10 cellular contexts compared by ENCODE assay signal in the genomic region with DNA sequence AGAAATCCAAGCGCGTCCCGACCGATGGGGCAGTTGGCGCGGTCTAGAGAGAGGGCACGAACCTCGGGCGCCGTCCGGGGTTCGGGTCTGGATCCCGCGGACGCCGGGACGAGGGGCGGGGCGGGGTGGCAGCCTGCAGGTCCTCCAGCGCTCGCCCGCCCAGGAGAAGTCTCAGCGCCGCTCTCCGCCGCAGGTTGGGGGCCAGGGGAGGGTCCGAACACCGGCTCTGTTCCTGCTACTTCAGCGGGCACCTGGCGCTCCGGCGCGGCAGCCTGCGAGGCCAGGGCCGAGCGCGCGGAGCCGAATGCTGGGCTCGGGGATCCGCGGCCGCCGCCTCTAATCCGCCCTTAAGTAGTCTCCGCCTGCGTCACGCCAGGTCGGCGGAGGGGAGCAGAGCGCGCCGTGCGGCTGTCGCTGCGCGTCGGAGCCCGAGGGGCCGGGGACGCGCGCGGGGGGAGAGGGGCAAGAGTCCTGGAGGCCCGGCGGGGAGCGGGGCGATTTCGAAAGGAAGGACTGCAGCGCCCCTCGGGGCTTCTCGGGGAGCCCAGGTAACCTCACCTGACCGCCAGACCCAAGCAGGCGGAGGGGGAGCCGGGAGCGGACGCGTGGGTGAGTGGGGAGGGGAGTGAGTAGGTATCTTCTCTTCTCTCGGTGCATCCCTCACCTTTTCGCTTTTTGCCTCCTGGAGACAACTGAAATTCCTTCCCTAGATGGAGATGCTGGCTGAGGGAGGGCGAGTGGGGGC. TPM values are rescaled to one million over a fixed set of nuclear protein-coding genes. Genes with fewer than 3 reads are reported as not detected.
A peak's percentile ranks its signal among the peaks of the same experiment; 100 is the strongest.
DNase-seq lines count a peak whose midpoint lies in the region; ATAC-seq and TF ChIP-seq lines count a peak whose summit lies in the region.
"Had no signal": no experiment of that assay in that cellular context is flagged by ENCODE, and none has a peak within 500 bp of the region (broad histone marks: within the 10 kb centered on the region; RNA-seq: fewer than 3 reads in every experiment).

A gene (minus strand): TSS at position 325 of the 745 bp plus-strand sequence. CDS start 510 bp downstream, outside the sequence.

- no peak within 1 kb of the TSS for H3K23ac ChIP-seq in mesenchymal stem cell (ENCODE audit: low read length in 2 of 2)

- H2BK12ac ChIP-seq in mesenchymal stem cell (ENCODE audit: low read length in 2 of 2): no peak within 1 kb of the TSS

- H2BK5ac ChIP-seq in mesenchymal stem cell (ENCODE audit: low read depth, low read length, poor library complexity, severe bottlenecking): no peak within 1 kb of the TSS

- TF ChIP-seq CTCF in body of pancreas (IDR thresholded peaks at IDR 0.05): no peak

- ATAC-seq in Right ventricle myocardium inferior (no peak), body of pancreas (no peak)
- ATAC-seq in activated CD8-positive, alpha-beta memory T cell treated with anti-CD3 and anti-CD28 coated beads, Interleukin-2, amount 10 ng/mL, durations not matched to agents 7 days and 5 days: no peak

- H3K27me3 ChIP-seq in body of pancreas (peaks cover 0 to 17% of the 10 kb centered on the region in 2 donors), mesenchymal stem cell (ENCODE audit: control insufficient read depth in 1 of 2, insufficient read depth in 1 of 2, low read length in 2 of 2) (peaks cover 59 to 77% of the 10 kb centered on the region in 2 experiments)

- peak in 1 of 3 donors; percentile 35 for TF ChIP-seq POLR2A in body of pancreas (IDR thresholded peaks at IDR 0.05)

- H3K36me3 ChIP-seq in body of pancreas (replicated peaks in 1 of 2; ENCODE audit: insufficient read depth in 1 of 2, low read depth in 2 of 2) (no peaks in the 10 kb centered on the region), mesenchymal stem cell (ENCODE audit: control insufficient read depth in 1 of 2, insufficient read depth in 2 of 2, low read depth in 1 of 2, low read length in 2 of 2) (no peaks in the 10 kb centered on the region), urinary bladder (ENCODE audit: insufficient read depth) (no peaks in the 10 kb centered on the region)
- H3K36me3 ChIP-seq: adrenal gland had no signal

- CTCF ChIA-PET in activated naive CD4-positive, alpha-beta T cell treated with anti-CD3 and anti-CD28 coated beads, Interleukin-2, amount 10 ng/mL, durations not matched to agents 7 days and 5 days (lab: Charles Lee): no interaction called here
- CTCF ChIA-PET in activated CD8-positive, alpha-beta memory T cell treated with anti-CD3 and anti-CD28 coated beads, Interleukin-2, amount 10 ng/mL, durations not matched to agents 7 days and 5 days (lab: Charles Lee): no interaction called here

- DNase-seq in Right ventricle myocardium inferior (ENCODE audit: missing footprints) (peak; percentile 60), cardiac septum (ENCODE audit: low spot score) (no peak), body of pancreas (peak in 3 of 4 donors; percentile 27 to 45 (median 35)), mesenchymal stem cell (no peak), NCI-H2196 (lab: John Stamatoyannopoulos, UW; ENCODE audit: unreplicated experiment) (no peak)
- no peak for DNase-seq in activated naive CD4-positive, alpha-beta T cell treated with anti-CD3 and anti-CD28 coated beads, Interleukin-2, amount 10 ng/mL, durations not matched to agents 7 days and 5 days
- no peak for DNase-seq in activated CD8-positive, alpha-beta memory T cell treated with anti-CD3 and anti-CD28 coated beads, Interleukin-2, amount 10 ng/mL, durations not matched to agents 7 days and 5 days

- H3K4me3 ChIP-seq in body of pancreas: peak within 1 kb of the TSS in 1 of 2 donors; percentile 15
- H3K4me3 ChIP-seq in mesenchymal stem cell (ENCODE audit: insufficient read depth in 1 of 2, low read depth in 1 of 2, low read length in 2 of 2): no peak within 1 kb of the TSS
- H3K4me3 ChIP-seq in urinary bladder (ENCODE audit: low read depth, low read length): peak within 1 kb of the TSS; percentile 37
- H3K4me3 ChIP-seq: adrenal gland had no signal

- no peak within 1 kb of the TSS for H3K9ac ChIP-seq in mesenchymal stem cell (ENCODE audit: low read length)

- H3K4ac ChIP-seq in mesenchymal stem cell (ENCODE audit: low read depth in 1 of 2, low read length in 2 of 2): no peak within 1 kb of the TSS

- peaks cover 13% of the 10 kb centered on the region for H3K4me1 ChIP-seq in body of pancreas
- H3K4me1 ChIP-seq in mesenchymal stem cell (ENCODE audit: control insufficient read depth, insufficient read depth, low read depth, low read length): peaks cover 10% of the 10 kb centered on the region
- no peaks in the 10 kb centered on the region for H3K4me1 ChIP-seq in urinary bladder (ENCODE audit: insufficient read depth)

- no peak within 1 kb of the TSS for H2AK5ac ChIP-seq in mesenchymal stem cell (ENCODE audit: low read length, severe bottlenecking)

- no peak within 1 kb of the TSS for H2AFZ ChIP-seq in mesenchymal stem cell (ENCODE audit: low read depth, low read length)

- no peak within 1 kb of the TSS for H3K18ac ChIP-seq in mesenchymal stem cell (ENCODE audit: low read depth in 1 of 2, low read length in 2 of 2)

- H3K9me3 Mint-ChIP-seq in activated naive CD4-positive, alpha-beta T cell treated with anti-CD3 and anti-CD28 coated beads, Interleukin-2, amount 10 ng/mL, durations not matched to agents 7 days and 5 days: no peaks in the 10 kb centered on the region
- no peaks in the 10 kb centered on the region for H3K9me3 Mint-ChIP-seq in activated CD8-positive, alpha-beta memory T cell treated with anti-CD3 and anti-CD28 coated beads, Interleukin-2, amount 10 ng/mL, durations not matched to agents 7 days and 5 days (ENCODE audit: low read depth)

- H3K27ac ChIP-seq in body of pancreas (peak within 1 kb of the TSS in 2 of 4 donors; percentile 25 to 30), mesenchymal stem cell (ENCODE audit: low read length, poor library complexity, severe bottlenecking) (no peak within 1 kb of the TSS), urinary bladder (ENCODE audit: low read depth) (no peak within 1 kb of the TSS)

- H3K4me2 ChIP-seq in mesenchymal stem cell (ENCODE audit: low read length, poor library complexity, severe bottlenecking): peak within 1 kb of the TSS; percentile 66

- no peak within 1 kb of the TSS for H4K8ac ChIP-seq in mesenchymal stem cell (ENCODE audit: low read length)

- H4K91ac ChIP-seq in mesenchymal stem cell (ENCODE audit: low read length): no peak within 1 kb of the TSS

- H3K14ac ChIP-seq in mesenchymal stem cell (ENCODE audit: low read length in 2 of 2): no peak within 1 kb of the TSS

- no peak within 1 kb of the TSS for H3K4me3 Mint-ChIP-seq in activated naive CD4-positive, alpha-beta T cell treated with anti-CD3 and anti-CD28 coated beads, Interleukin-2, amount 10 ng/mL, durations not matched to agents 7 days and 5 days
- H3K4me3 Mint-ChIP-seq in activated CD8-positive, alpha-beta memory T cell treated with anti-CD3 and anti-CD28 coated beads, Interleukin-2, amount 10 ng/mL, durations not matched to agents 7 days and 5 days: no peak within 1 kb of the TSS

- H3K9me3 ChIP-seq in body of pancreas: no peaks in the 10 kb centered on the region
- peaks cover 2% of the 10 kb centered on the region for H3K9me3 ChIP-seq in mesenchymal stem cell (ENCODE audit: control insufficient read depth, low read length)
- H3K9me3 ChIP-seq: adrenal gland had no signal

- H2BK15ac ChIP-seq in mesenchymal stem cell (ENCODE audit: low read depth, poor library complexity, severe bottlenecking): peak within 1 kb of the TSS; percentile 18

- 1 to 2% methylated on average over 34 to 72 of the region's 81 CpGs for WGBS in body of pancreas, 2 donors
- 1% methylated on average over 54 of the region's 81 CpGs for WGBS in mesenchymal stem cell
- under 1% methylated on average over 81 of the region's 81 CpGs for WGBS in urinary bladder

- intact Hi-C loops in Right ventricle myocardium inferior (cut with DNase I) (no loop called here), cardiac septum (cut with DNase I) (no loop called here), body of pancreas (cut with DNase I) (no loop called here)

- H3K27ac Mint-ChIP-seq in activated naive CD4-positive, alpha-beta T cell treated with anti-CD3 and anti-CD28 coated beads, Interleukin-2, amount 10 ng/mL, durations not matched to agents 7 days and 5 days: no peak within 1 kb of the TSS
- no peak within 1 kb of the TSS for H3K27ac Mint-ChIP-seq in activated CD8-positive, alpha-beta memory T cell treated with anti-CD3 and anti-CD28 coated beads, Interleukin-2, amount 10 ng/mL, durations not matched to agents 7 days and 5 days

- no peak within 1 kb of the TSS for H2BK120ac ChIP-seq in mesenchymal stem cell (ENCODE audit: low read depth, low read length)

- H3K27me3 Mint-ChIP-seq in activated naive CD4-positive, alpha-beta T cell treated with anti-CD3 and anti-CD28 coated beads, Interleukin-2, amount 10 ng/mL, durations not matched to agents 7 days and 5 days: peaks cover 64% of the 10 kb centered on the region
- peaks cover 64% of the 10 kb centered on the region for H3K27me3 Mint-ChIP-seq in activated CD8-positive, alpha-beta memory T cell treated with anti-CD3 and anti-CD28 coated beads, Interleukin-2, amount 10 ng/mL, durations not matched to agents 7 days and 5 days

- H3K4me1 Mint-ChIP-seq in activated naive CD4-positive, alpha-beta T cell treated with anti-CD3 and anti-CD28 coated beads, Interleukin-2, amount 10 ng/mL, durations not matched to agents 7 days and 5 days: peaks cover 5% of the 10 kb centered on the region
- peaks cover 3% of the 10 kb centered on the region for H3K4me1 Mint-ChIP-seq in activated CD8-positive, alpha-beta memory T cell treated with anti-CD3 and anti-CD28 coated beads, Interleukin-2, amount 10 ng/mL, durations not matched to agents 7 days and 5 days

- H3K36me3 Mint-ChIP-seq in activated naive CD4-positive, alpha-beta T cell treated with anti-CD3 and anti-CD28 coated beads, Interleukin-2, amount 10 ng/mL, durations not matched to agents 7 days and 5 days: no peaks in the 10 kb centered on the region
- no peaks in the 10 kb centered on the region for H3K36me3 Mint-ChIP-seq in activated CD8-positive, alpha-beta memory T cell treated with anti-CD3 and anti-CD28 coated beads, Interleukin-2, amount 10 ng/mL, durations not matched to agents 7 days and 5 days

- H3K79me1 ChIP-seq in mesenchymal stem cell (replicated peaks; ENCODE audit: low read length, poor library complexity, severe bottlenecking): no peaks in the 10 kb centered on the region

RNA-seq across cellular contexts. Expression of the gene that starts here (rescaled TPM):
- total RNA-seq in Right ventricle myocardium inferior (not detected), cardiac septum (0.11 TPM), body of pancreas (1 to 10 TPM; 2.3 to 4.0 TPM), urinary bladder (0.16 TPM)
- polyA plus RNA-seq in mesenchymal stem cell (2013, experiment 1 of 2): not detected
- not detected for polyA plus RNA-seq in mesenchymal stem cell (2013, experiment 2 of 2)
- not detected for polyA plus RNA-seq in urinary bladder
- total RNA-seq in activated CD8-positive, alpha-beta memory T cell treated with anti-CD3 and anti-CD28 coated beads, Interleukin-2, amount 10 ng/mL, durations not matched to agents 7 days and 5 days: not detected
- total RNA-seq: SK-MEL-5 had no signal

Comparison
In these comparisons a context has a peak if more than half of its experiments do, and no peak if none do; other contexts are left out.
1. Peak in DNase-seq in Right ventricle myocardium inferior; RNA of the gene not detected or under 1 TPM.
2. DNase-seq: peak in body of pancreas (3 of 4); none in cardiac septum (single experiment), mesenchymal stem cell (single experiment), NCI-H2196 (single experiment), activated naive CD4-positive, alpha-beta T cell treated with anti-CD3 and anti-CD28 coated beads, Interleukin-2, amount 10 ng/mL, durations not matched to agents 7 days and 5 days (single experiment) and activated CD8-positive, alpha-beta memory T cell treated with anti-CD3 and anti-CD28 coated beads, Interleukin-2, amount 10 ng/mL, durations not matched to agents 7 days and 5 days (single experiment).